Comparison of ENCODE assay signal across 9 cellular contexts in the genomic region with DNA sequence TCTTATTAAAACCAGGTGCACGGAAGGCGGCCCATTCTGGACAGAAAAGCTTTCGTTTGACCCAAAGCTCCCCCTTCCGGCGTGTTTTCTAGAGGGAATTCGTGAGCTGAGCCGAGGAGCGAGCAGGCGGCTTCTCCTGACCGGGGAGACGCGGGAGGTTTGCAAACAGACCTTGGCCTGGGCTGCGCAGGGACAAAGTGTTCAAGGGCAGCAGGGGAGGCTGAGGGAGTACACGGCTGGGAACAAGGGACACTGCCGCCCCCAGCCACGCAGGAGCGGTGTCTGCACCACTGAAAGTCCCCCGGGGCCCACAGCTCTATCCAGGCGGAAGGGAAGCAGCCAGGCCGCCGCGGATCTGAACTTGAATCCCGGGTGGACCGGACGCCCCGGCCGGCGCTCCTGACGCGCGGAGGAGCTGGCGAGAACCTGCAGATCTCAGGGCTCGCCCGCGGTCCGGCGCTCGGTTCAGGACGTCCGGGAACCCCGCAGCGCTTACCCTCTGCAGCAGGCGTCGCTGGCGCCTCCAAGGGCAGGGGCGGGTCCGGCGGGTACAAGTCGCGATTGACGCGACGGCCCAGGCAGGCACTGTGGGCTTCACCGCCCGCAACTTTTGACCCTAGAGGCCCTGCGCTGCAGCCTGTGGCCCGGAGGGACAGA.
A peak's percentile ranks its signal among the peaks of the same experiment; 100 is the strongest.
DNase-seq lines count a peak whose midpoint lies in the region; ATAC-seq and TF ChIP-seq lines count a peak whose summit lies in the region.
"Had no signal": no experiment of that assay in that cellular context is flagged by ENCODE, and none has a peak within 500 bp of the region (broad histone marks: within the 10 kb centered on the region; RNA-seq: fewer than 3 reads in every experiment).

No MANE protein-coding gene starts in this region.

- TF ChIP-seq CTCF in MM.1S (IDR thresholded peaks at IDR 0.05; ENCODE audit: low read length), result no peak

- no peaks in the 10 kb centered on the region for H3K9me2 ChIP-seq in MM.1S (replicated peaks; ENCODE audit: insufficient read depth, low read length)

- H4K91ac ChIP-seq in trophoblast cell (ENCODE audit: low read depth, low read length), result peak overlapping the region; percentile 63

- no peak overlapping the region for H3K4ac ChIP-seq in trophoblast cell (ENCODE audit: low read depth, low read length)

- peak overlapping the region; percentile 80 for H3K4me3 ChIP-seq in adipocyte (ENCODE audit: low read length)
- peak overlapping the region; percentile 58 for H3K4me3 ChIP-seq in trophoblast cell (ENCODE audit: low read depth, low read length)
- no peak overlapping the region for H3K4me3 ChIP-seq in MM.1S (ENCODE audit: low read length)

- H3K79me1 ChIP-seq in trophoblast cell (ENCODE audit: low read length), result peaks cover 6% of the 10 kb centered on the region

- H2BK120ac ChIP-seq in trophoblast cell (ENCODE audit: insufficient read depth, low read length, poor library complexity), result no peak overlapping the region

- WGBS in trophoblast cell (ENCODE audit: extremely low coverage, insufficient coverage, insufficient read length), result no CpG with 5 or more reads among the region's 57 CpGs

- H3K36me3 ChIP-seq in adipocyte (ENCODE audit: control insufficient read depth, insufficient read depth, low read length, severe bottlenecking) (no peaks in the 10 kb centered on the region), trophoblast cell (ENCODE audit: control insufficient read depth in 1 of 2, insufficient read depth in 2 of 2, low read length in 2 of 2) (no peaks in the 10 kb centered on the region), MM.1S (replicated peaks; ENCODE audit: insufficient read depth, low read length) (no peaks in the 10 kb centered on the region)
- H3K36me3 ChIP-seq: neutrophil had no signal

- H2AFZ ChIP-seq in trophoblast cell (ENCODE audit: insufficient read depth, low read length, poor library complexity) (peak overlapping the region; percentile 87), MM.1S (ENCODE audit: low read length) (no peak overlapping the region)

- peak overlapping the region; percentile 19 for H2BK12ac ChIP-seq in trophoblast cell (ENCODE audit: low read length)

- peak overlapping the region; percentile 58 for H4K12ac ChIP-seq in trophoblast cell (ENCODE audit: low read depth, low read length)

- DNase-seq in COLO668 (lab: John Stamatoyannopoulos, UW; ENCODE audit: unreplicated experiment) (peak; percentile 12), MV-4-11 (lab: John Stamatoyannopoulos, UW) (peak; percentile 23), adipocyte (ENCODE audit: low read depth) (peak; percentile 76), left cardiac atrium (peak; percentile 69), trophoblast cell (peak; percentile 48 to 79), MM.1S (no peak)

- H2BK5ac ChIP-seq in trophoblast cell (ENCODE audit: low read depth, low read length, poor library complexity), result no peak overlapping the region

- H3K9me3 ChIP-seq in adipocyte (ENCODE audit: control insufficient read depth, low read length), result no peaks in the 10 kb centered on the region
- H3K9me3 ChIP-seq in trophoblast cell (ENCODE audit: insufficient read depth, low read depth, low read length), result no peaks in the 10 kb centered on the region
- no peaks in the 10 kb centered on the region for H3K9me3 ChIP-seq in MM.1S (replicated peaks; ENCODE audit: insufficient read depth, low read length)
- H3K9me3 ChIP-seq: neutrophil had no signal

- peak overlapping the region; percentile 75 for H3K9ac ChIP-seq in adipocyte (ENCODE audit: low read length)
- H3K9ac ChIP-seq in trophoblast cell (ENCODE audit: low read length), result no peak overlapping the region
- no peak overlapping the region for H3K9ac ChIP-seq in MM.1S (ENCODE audit: low read length)

- peak overlapping the region; percentile 12 for H3K18ac ChIP-seq in trophoblast cell (ENCODE audit: low read length)

- H2AK5ac ChIP-seq in trophoblast cell (ENCODE audit: low read length), result no peak overlapping the region

- intact Hi-C loops in left cardiac atrium (cut with DNase I), result no loop called here

- peaks cover 2% of the 10 kb centered on the region for H3K79me2 ChIP-seq in trophoblast cell (ENCODE audit: control insufficient read depth, insufficient read depth, low read length, poor library complexity)
- no peaks in the 10 kb centered on the region for H3K79me2 ChIP-seq in MM.1S (ENCODE audit: low read length)

- H3K4me1 ChIP-seq in adipocyte (ENCODE audit: control insufficient read depth, insufficient read depth, low read length) (no peaks in the 10 kb centered on the region), trophoblast cell (ENCODE audit: control insufficient read depth in 1 of 2, insufficient read depth in 2 of 2, low read length in 2 of 2) (peaks cover 8 to 9% of the 10 kb centered on the region in 2 experiments), MM.1S (ENCODE audit: low read length) (no peaks in the 10 kb centered on the region)

- H4K8ac ChIP-seq in trophoblast cell (ENCODE audit: low read depth, low read length), result peak overlapping the region; percentile 86

- H3K4me2 ChIP-seq in trophoblast cell (ENCODE audit: low read length), result peak overlapping the region; percentile 74
- no peak overlapping the region for H3K4me2 ChIP-seq in MM.1S (ENCODE audit: low read depth, low read length)

- H3K27me3 ChIP-seq in adipocyte (replicated peaks; ENCODE audit: control insufficient read depth, insufficient read depth, low read length), result peaks cover 37% of the 10 kb centered on the region
- no peaks in the 10 kb centered on the region for H3K27me3 ChIP-seq in trophoblast cell (ENCODE audit: insufficient read depth, low read length)
- H3K27me3 ChIP-seq in MM.1S (replicated peaks; ENCODE audit: insufficient read depth, low read length), result no peaks in the 10 kb centered on the region

- H3K14ac ChIP-seq in trophoblast cell (ENCODE audit: low read length), result peak overlapping the region; percentile 73

- no peaks in the 10 kb centered on the region for H3F3A ChIP-seq in MM.1S (ENCODE audit: insufficient read depth, low read length)

- no peaks in the 10 kb centered on the region for H4K20me1 ChIP-seq in MM.1S (ENCODE audit: insufficient read depth, low read length)

- H3K23ac ChIP-seq in trophoblast cell (ENCODE audit: low read length), result no peak overlapping the region

- ATAC-seq in left cardiac atrium, result peak; percentile 70 to 80
- ATAC-seq in HG03095 (IDR thresholded peaks at IDR 0.05; ENCODE audit: unreplicated experiment), result no peak
- ATAC-seq in GM19324 (IDR thresholded peaks at IDR 0.05; ENCODE audit: low FRiP score, unreplicated experiment), result no peak

- H3K27ac ChIP-seq in trophoblast cell (ENCODE audit: low read depth, low read length), result no peak overlapping the region
- H3K27ac ChIP-seq in MM.1S (ENCODE audit: low read length), result no peak overlapping the region
- H3K27ac ChIP-seq: neutrophil had no signal

Comparison
In these comparisons a context has a peak if more than half of its experiments do, and no peak if none do; other contexts are left out.
1. ATAC-seq: peak in left cardiac atrium (2 of 2); none in HG03095 (single experiment) and GM19324 (single experiment).